21 cellular contexts compared by ENCODE assay signal in the genomic region with DNA sequence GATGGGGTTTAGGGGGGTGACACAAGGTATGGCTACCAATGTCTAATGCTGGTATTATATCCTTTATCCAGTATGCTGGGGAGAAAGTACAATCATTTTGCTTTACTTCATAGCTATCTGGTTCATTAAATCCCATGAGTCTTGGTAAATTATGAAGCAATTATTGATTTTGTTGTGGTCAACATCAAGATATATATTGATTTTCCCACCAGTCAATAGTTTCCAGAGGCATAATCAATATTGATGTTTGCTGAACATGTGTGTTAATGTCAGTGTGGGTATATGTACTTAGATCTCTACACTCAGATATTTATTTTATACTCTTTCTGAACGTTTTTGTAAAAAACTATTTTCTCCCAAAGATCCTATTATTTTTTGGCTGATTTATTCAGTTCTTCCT.
DNase-seq lines count a peak whose midpoint lies in the region; ATAC-seq and TF ChIP-seq lines count a peak whose summit lies in the region.
"Had no signal": no experiment of that assay in that cellular context is flagged by ENCODE, and none has a peak within 500 bp of the region (broad histone marks: within the 10 kb centered on the region; RNA-seq: fewer than 3 reads in every experiment).

No MANE protein-coding gene starts in this region.

- no peak for ATAC-seq in activated CD8-positive, alpha-beta T cell treated with anti-CD3 and anti-CD28 coated beads for 36 hours
- ATAC-seq in activated CD8-positive, alpha-beta T cell treated with anti-CD3 and anti-CD28 coated beads, Interleukin-2, amount 10 ng/mL, durations not matched to agents 7 days and 5 days = no peak
- no peak for ATAC-seq in CD4-positive, CD25-positive, alpha-beta regulatory T cell (ENCODE audit: low read depth in 2 of 2)
- no peak for ATAC-seq in gastrocnemius medialis

- no peaks in the 10 kb centered on the region for H3K79me2 ChIP-seq in Karpas-422 (ENCODE audit: low read length)

- no peaks in the 10 kb centered on the region for H3K27me3 ChIP-seq in CD4-positive, CD25-positive, alpha-beta regulatory T cell (ENCODE audit: control insufficient read depth, insufficient read depth, low read length)
- no peaks in the 10 kb centered on the region for H3K27me3 ChIP-seq in Karpas-422 (ENCODE audit: low read length)
- no peaks in the 10 kb centered on the region for H3K27me3 ChIP-seq in gastrocnemius medialis
- H3K27me3 ChIP-seq: BE2C; BLaER1 treated with 17β-estradiol and CSF1 and Interleukin-3, amounts not matched to agents 10 nM and 100 nM had no signal

- H3K27ac ChIP-seq in CD4-positive, CD25-positive, alpha-beta regulatory T cell (ENCODE audit: insufficient read depth, low read length, poor library complexity, severe bottlenecking) = no peak overlapping the region
- H3K27ac ChIP-seq in Karpas-422 (ENCODE audit: low read length) (peak overlapping the region; percentile 38; the same call in 1 of the 2 replicates), gastrocnemius medialis (no peak overlapping the region)
- H3K27ac ChIP-seq: 22Rv1; BLaER1 treated with 17β-estradiol and CSF1 and Interleukin-3, amounts not matched to agents 10 nM and 100 nM; GM23248 had no signal

- peaks cover 25% of the 10 kb centered on the region for H3K4me1 Mint-ChIP-seq in activated CD8-positive, alpha-beta T cell treated with anti-CD3 and anti-CD28 coated beads for 36 hours (ENCODE audit: low read depth)
- H3K4me1 Mint-ChIP-seq in activated CD8-positive, alpha-beta T cell treated with anti-CD3 and anti-CD28 coated beads, Interleukin-2, amount 10 ng/mL, durations not matched to agents 7 days and 5 days (ENCODE audit: low read depth) = peaks cover 13% of the 10 kb centered on the region
- H3K4me1 Mint-ChIP-seq in CD4-positive, CD25-positive, alpha-beta regulatory T cell = peaks cover 5 to 34% (median 23%) of the 10 kb centered on the region in 4 donors

- H2AFZ ChIP-seq in Karpas-422 (ENCODE audit: low read length) = no peak overlapping the region
- H2AFZ ChIP-seq: GM23248 had no signal

- H3K9me3 Mint-ChIP-seq in activated CD8-positive, alpha-beta T cell treated with anti-CD3 and anti-CD28 coated beads for 36 hours = peaks cover 3% of the 10 kb centered on the region
- no peaks in the 10 kb centered on the region for H3K9me3 Mint-ChIP-seq in activated CD8-positive, alpha-beta T cell treated with anti-CD3 and anti-CD28 coated beads, Interleukin-2, amount 10 ng/mL, durations not matched to agents 7 days and 5 days (ENCODE audit: insufficient read depth)
- peaks cover 0 to 14% (median 1%) of the 10 kb centered on the region in 7 donors for H3K9me3 Mint-ChIP-seq in CD4-positive, CD25-positive, alpha-beta regulatory T cell

- H3K9ac ChIP-seq in Karpas-422 (ENCODE audit: low read length) = no peak overlapping the region
- H3K9ac ChIP-seq: BLaER1 treated with 17β-estradiol and CSF1 and Interleukin-3, amounts not matched to agents 10 nM and 100 nM; GM23248 had no signal

- H3K4me2 ChIP-seq in Karpas-422 (ENCODE audit: low read depth, low read length, poor library complexity, severe bottlenecking) = peak overlapping the region; percentile 58

- H4K20me1 ChIP-seq in Karpas-422 (ENCODE audit: insufficient read depth, low read depth, low read length) = no peaks in the 10 kb centered on the region
- H4K20me1 ChIP-seq: BLaER1 treated with 17β-estradiol and CSF1 and Interleukin-3, amounts not matched to agents 10 nM and 100 nM had no signal

- no peak for TF ChIP-seq CTCF in activated CD8-positive, alpha-beta T cell treated with anti-CD3 and anti-CD28 coated beads for 36 hours (IDR thresholded peaks at IDR 0.05)
- no peak for TF ChIP-seq CTCF in gastrocnemius medialis (IDR thresholded peaks at IDR 0.05 in 4 of 5, conservative IDR thresholded peaks at IDR 0.05 in 1 of 5)

- H3K4me3 Mint-ChIP-seq in activated CD8-positive, alpha-beta T cell treated with anti-CD3 and anti-CD28 coated beads for 36 hours = no peak overlapping the region
- H3K4me3 Mint-ChIP-seq in activated CD8-positive, alpha-beta T cell treated with anti-CD3 and anti-CD28 coated beads, Interleukin-2, amount 10 ng/mL, durations not matched to agents 7 days and 5 days = no peak overlapping the region
- no peak overlapping the region for H3K4me3 Mint-ChIP-seq in CD4-positive, CD25-positive, alpha-beta regulatory T cell
- H3K4me3 Mint-ChIP-seq: CD14-positive monocyte; CD4-positive, alpha-beta memory T cell had no signal

- CTCF ChIA-PET in activated CD8-positive, alpha-beta T cell treated with anti-CD3 and anti-CD28 coated beads for 36 hours (lab: Charles Lee) = no interaction called here
- CTCF ChIA-PET in activated CD8-positive, alpha-beta T cell treated with anti-CD3 and anti-CD28 coated beads, Interleukin-2, amount 10 ng/mL, durations not matched to agents 7 days and 5 days (lab: Charles Lee) = no interaction called here

- H3K36me3 Mint-ChIP-seq in activated CD8-positive, alpha-beta T cell treated with anti-CD3 and anti-CD28 coated beads for 36 hours (ENCODE audit: low read depth) = peaks cover 35% of the 10 kb centered on the region
- H3K36me3 Mint-ChIP-seq in activated CD8-positive, alpha-beta T cell treated with anti-CD3 and anti-CD28 coated beads, Interleukin-2, amount 10 ng/mL, durations not matched to agents 7 days and 5 days (ENCODE audit: low read depth) = peaks cover 12% of the 10 kb centered on the region
- H3K36me3 Mint-ChIP-seq in CD4-positive, CD25-positive, alpha-beta regulatory T cell = peaks cover 32% of the 10 kb centered on the region

- no peaks in the 10 kb centered on the region for H3K9me2 ChIP-seq in Karpas-422 (replicated peaks; ENCODE audit: insufficient read depth, low read length)

- H3K9me3 ChIP-seq in CD4-positive, CD25-positive, alpha-beta regulatory T cell (ENCODE audit: control insufficient read depth in 2 of 2, low read length in 2 of 2) = no peaks in the 10 kb centered on the region
- H3K9me3 ChIP-seq in Karpas-422 (ENCODE audit: low read length) (no peaks in the 10 kb centered on the region), gastrocnemius medialis (no peaks in the 10 kb centered on the region)
- H3K9me3 ChIP-seq: BE2C, Caco-2 had no signal

- H3K36me3 ChIP-seq in CD4-positive, CD25-positive, alpha-beta regulatory T cell (ENCODE audit: control insufficient read depth, insufficient read depth, low read length) = peaks cover 4% of the 10 kb centered on the region
- H3K36me3 ChIP-seq in Karpas-422 (ENCODE audit: insufficient read depth, low read length) (no peaks in the 10 kb centered on the region), gastrocnemius medialis (no peaks in the 10 kb centered on the region)
- H3K36me3 ChIP-seq: BE2C had no signal

- intact Hi-C loops in activated CD8-positive, alpha-beta T cell treated with anti-CD3 and anti-CD28 coated beads for 36 hours (cut with micrococcal nuclease) = no loop called here
- intact Hi-C loops in gastrocnemius medialis (cut with DNase I; ENCODE audit: low total_unique reads) = no loop called here

- peaks cover 17% of the 10 kb centered on the region for H3K4me1 ChIP-seq in CD4-positive, CD25-positive, alpha-beta regulatory T cell (ENCODE audit: control insufficient read depth, insufficient read depth, low read length, poor library complexity, severe bottlenecking)
- H3K4me1 ChIP-seq in Karpas-422 (ENCODE audit: low read length) (peaks cover 18% of the 10 kb centered on the region), gastrocnemius medialis (no peaks in the 10 kb centered on the region)
- H3K4me1 ChIP-seq: BE2C, Caco-2 had no signal

- no peak for TF ChIP-seq POLR2A in gastrocnemius medialis (IDR thresholded peaks at IDR 0.05)

- DNase-seq in activated CD8-positive, alpha-beta T cell treated with anti-CD3 and anti-CD28 coated beads for 36 hours = no peak
- DNase-seq in activated CD8-positive, alpha-beta T cell treated with anti-CD3 and anti-CD28 coated beads, Interleukin-2, amount 10 ng/mL, durations not matched to agents 7 days and 5 days = no peak
- no peak for DNase-seq in CD4-positive, CD25-positive, alpha-beta regulatory T cell
- no peak for DNase-seq in Karpas-422
- no peak for DNase-seq in gastrocnemius medialis
- DNase-seq in AG08396 (ENCODE audit: low spot score) = no peak
- DNase-seq: AML-193; BE2C; Caco-2; CD4-positive, alpha-beta memory T cell; DMS 273 treated with DMSO at 0.1 percent for 48 hours; DMS79; EL; GDM1; H7; HCEC 1CT had no signal

- in situ Hi-C loops in gastrocnemius medialis (cut with MboI; ENCODE audit: low sequenced_read_pairs in 4 of 4) = loop anchor here in 1 of 4 donors (25.0 kb wide), 1 partner anchor 383 kb away; no protein-coding TSS in a partner anchor

- no peak overlapping the region for H3K4me3 ChIP-seq in CD4-positive, CD25-positive, alpha-beta regulatory T cell (ENCODE audit: low read depth, low read length)
- H3K4me3 ChIP-seq in Karpas-422 (ENCODE audit: low read length) (no peak overlapping the region), gastrocnemius medialis (no peak overlapping the region)
- H3K4me3 ChIP-seq: BLaER1 treated with 17β-estradiol and CSF1 and Interleukin-3, amounts not matched to agents 10 nM and 100 nM; GM12878; GM23248 had no signal

- no peaks in the 10 kb centered on the region for H3K27me3 Mint-ChIP-seq in activated CD8-positive, alpha-beta T cell treated with anti-CD3 and anti-CD28 coated beads for 36 hours
- no peaks in the 10 kb centered on the region for H3K27me3 Mint-ChIP-seq in activated CD8-positive, alpha-beta T cell treated with anti-CD3 and anti-CD28 coated beads, Interleukin-2, amount 10 ng/mL, durations not matched to agents 7 days and 5 days (ENCODE audit: low read depth)
- H3K27me3 Mint-ChIP-seq in CD4-positive, CD25-positive, alpha-beta regulatory T cell = no peaks in the 10 kb centered on the region
- H3K27me3 Mint-ChIP-seq: CD4-positive, alpha-beta memory T cell had no signal

- POLR2A ChIA-PET in activated CD8-positive, alpha-beta T cell treated with anti-CD3 and anti-CD28 coated beads for 36 hours (lab: Charles Lee) = no interaction called here
- POLR2A ChIA-PET in activated CD8-positive, alpha-beta T cell treated with anti-CD3 and anti-CD28 coated beads, Interleukin-2, amount 10 ng/mL, durations not matched to agents 7 days and 5 days (lab: Charles Lee) = no interaction called here

- H3K27ac Mint-ChIP-seq in activated CD8-positive, alpha-beta T cell treated with anti-CD3 and anti-CD28 coated beads for 36 hours = peak overlapping the region; percentile 28
- no peak overlapping the region for H3K27ac Mint-ChIP-seq in activated CD8-positive, alpha-beta T cell treated with anti-CD3 and anti-CD28 coated beads, Interleukin-2, amount 10 ng/mL, durations not matched to agents 7 days and 5 days
- H3K27ac Mint-ChIP-seq in CD4-positive, CD25-positive, alpha-beta regulatory T cell = peak overlapping the region; percentile 22 to 86 (median 50)
- H3K27ac Mint-ChIP-seq: CD14-positive monocyte had no signal
